In the genomic region with DNA sequence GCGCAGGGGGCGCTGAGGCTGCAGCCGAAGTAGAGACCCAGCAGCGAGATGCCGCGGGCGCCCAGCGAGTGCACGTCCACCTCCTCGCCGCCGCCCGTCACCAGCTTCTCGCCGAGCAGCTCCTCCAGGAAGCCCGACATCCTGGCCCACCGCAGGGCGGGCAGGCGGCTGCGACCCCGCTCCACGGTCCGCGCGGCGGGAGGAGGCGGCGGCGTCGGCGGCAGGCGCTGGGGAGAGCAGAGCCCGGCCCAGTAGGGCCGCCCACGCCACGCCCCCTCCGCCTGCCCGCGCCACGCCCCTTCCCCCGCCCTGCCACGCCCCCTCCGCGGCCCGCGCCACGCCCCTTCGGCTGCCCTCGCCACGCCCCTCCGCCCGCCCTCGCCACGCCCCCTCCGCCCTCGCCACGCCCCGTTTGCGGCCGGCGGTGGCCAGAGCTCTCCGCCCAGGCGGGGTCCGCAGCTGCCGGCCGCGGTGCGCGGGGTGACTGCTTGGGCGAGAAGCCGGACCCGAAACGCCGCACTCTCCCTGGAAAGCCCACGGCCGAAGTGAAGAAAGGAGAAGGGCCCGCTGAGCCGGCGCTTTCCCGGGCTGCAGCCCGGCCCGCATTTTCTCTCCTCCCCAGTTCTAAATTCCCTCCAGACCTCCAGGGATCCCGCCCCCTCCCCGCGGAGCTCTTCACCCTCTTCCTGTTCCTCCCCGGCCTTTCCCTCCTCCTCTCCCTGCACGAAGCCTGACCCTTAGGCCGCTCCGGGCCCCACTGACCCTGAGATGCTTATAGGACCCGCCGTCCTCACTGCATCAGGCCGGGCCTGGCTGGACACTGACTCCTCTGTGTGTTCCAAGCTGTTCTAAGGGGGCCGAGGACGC, we compare ENCODE assay signal across 1 cellular context.
TF ChIP-seq lines count a peak whose summit lies in the region.

Gene NXN, minus strand, starts transcription at position 238 of the 867 bp plus-strand sequence.

TF ChIP-seq in HepG2, 621 proteins besides CTCF, POLR2A, EP300 and RAD21 (continued from another document and continues in another):
- no peak for TF ChIP-seq MXD4 (CRISPR knock-in tag; IDR thresholded peaks at IDR 0.05)
- no peak for TF ChIP-seq ZBTB33 (CRISPR knock-in tag; IDR thresholded peaks at IDR 0.05)
- TF ChIP-seq FOXA3 (CRISPR knock-in tag; IDR thresholded peaks at IDR 0.05), result no peak
- TF ChIP-seq NFKBIZ (CRISPR knock-in tag; IDR thresholded peaks at IDR 0.05), result no peak
- no peak for TF ChIP-seq NFAT5 (CRISPR knock-in tag; IDR thresholded peaks at IDR 0.05)
- TF ChIP-seq SNRNP70 (IDR thresholded peaks at IDR 0.05; ENCODE audit: low read depth, low read length), result no peak
- no peak for TF ChIP-seq ZNF251 (CRISPR knock-in tag; IDR thresholded peaks at IDR 0.05)
- no peak for TF ChIP-seq ZNF567 (CRISPR knock-in tag; IDR thresholded peaks at IDR 0.05; ENCODE audit: borderline replicate concordance)
- no peak for TF ChIP-seq CREB1 (IDR thresholded peaks at IDR 0.05)
- no peak for TF ChIP-seq CREB1 (CRISPR knock-in tag; IDR thresholded peaks at IDR 0.05)
- no peak for TF ChIP-seq ZFP90 (CRISPR knock-in tag; IDR thresholded peaks at IDR 0.05; ENCODE audit: borderline replicate concordance)
- peak; percentile 50 for TF ChIP-seq SAP130 (CRISPR knock-in tag; IDR thresholded peaks at IDR 0.05; ENCODE audit: low read depth)
- TF ChIP-seq ATF2 (CRISPR knock-in tag; IDR thresholded peaks at IDR 0.05), result no peak
- no peak for TF ChIP-seq STAT5B (CRISPR knock-in tag; IDR thresholded peaks at IDR 0.05)
- no peak for TF ChIP-seq SP140L (CRISPR knock-in tag; IDR thresholded peaks at IDR 0.05; ENCODE audit: borderline replicate concordance)
- no peak for TF ChIP-seq ZNF547 (CRISPR knock-in tag; IDR thresholded peaks at IDR 0.05)
- TF ChIP-seq MEF2D (CRISPR knock-in tag; IDR thresholded peaks at IDR 0.05), result no peak
- TF ChIP-seq RARA (CRISPR knock-in tag; IDR thresholded peaks at IDR 0.05), result peak; percentile 28; the same call in 1 of the 2 replicates
- no peak for TF ChIP-seq POLR2AphosphoS2 (IDR thresholded peaks at IDR 0.05; ENCODE audit: low read depth, low read length)
- TF ChIP-seq ZNF569 (CRISPR knock-in tag; IDR thresholded peaks at IDR 0.05; ENCODE audit: borderline replicate concordance), result no peak
- 0 out of 2 replicates have a peak, but pooled peaks have one; percentile 12 for TF ChIP-seq ZNF768 (CRISPR knock-in tag; IDR thresholded peaks at IDR 0.05)
- no peak; the same call in 1 of the 2 replicates for TF ChIP-seq ZNF773 (CRISPR knock-in tag; IDR thresholded peaks at IDR 0.05; ENCODE audit: borderline replicate concordance)
- no peak for TF ChIP-seq KDM4B (CRISPR knock-in tag; IDR thresholded peaks at IDR 0.05)
- TF ChIP-seq SNAPC4 (CRISPR knock-in tag; IDR thresholded peaks at IDR 0.05), result no peak
- TF ChIP-seq SRSF9 (IDR thresholded peaks at IDR 0.05; ENCODE audit: borderline replicate concordance, insufficient read depth, low read depth, low read length, poor library complexity, severe bottlenecking), result no peak
- no peak for TF ChIP-seq CBX5 (CRISPR knock-in tag; IDR thresholded peaks at IDR 0.05; ENCODE audit: borderline replicate concordance)
- TF ChIP-seq, protein P1, sequence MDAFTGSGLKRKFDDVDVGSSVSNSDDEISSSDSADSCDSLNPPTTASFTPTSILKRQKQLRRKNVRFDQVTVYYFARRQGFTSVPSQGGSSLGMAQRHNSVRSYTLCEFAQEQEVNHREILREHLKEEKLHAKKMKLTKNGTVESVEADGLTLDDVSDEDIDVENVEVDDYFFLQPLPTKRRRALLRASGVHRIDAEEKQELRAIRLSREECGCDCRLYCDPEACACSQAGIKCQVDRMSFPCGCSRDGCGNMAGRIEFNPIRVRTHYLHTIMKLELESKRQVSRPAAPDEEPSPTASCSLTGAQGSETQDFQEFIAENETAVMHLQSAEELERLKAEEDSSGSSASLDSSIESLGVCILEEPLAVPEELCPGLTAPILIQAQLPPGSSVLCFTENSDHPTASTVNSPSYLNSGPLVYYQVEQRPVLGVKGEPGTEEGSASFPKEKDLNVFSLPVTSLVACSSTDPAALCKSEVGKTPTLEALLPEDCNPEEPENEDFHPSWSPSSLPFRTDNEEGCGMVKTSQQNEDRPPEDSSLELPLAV (CRISPR knock-in tag; conservative IDR thresholded peaks at IDR 0.05; ENCODE audit: low read depth), result no peak
- TF ChIP-seq ZNF841 (CRISPR knock-in tag; IDR thresholded peaks at IDR 0.05; ENCODE audit: borderline replicate concordance), result no peak
- TF ChIP-seq ZNF614 (CRISPR knock-in tag; IDR thresholded peaks at IDR 0.05; ENCODE audit: borderline replicate concordance), result no peak
- TF ChIP-seq ZNF142 (CRISPR knock-in tag; IDR thresholded peaks at IDR 0.05), result no peak
